8 cellular contexts compared by ENCODE assay signal in the genomic region with DNA sequence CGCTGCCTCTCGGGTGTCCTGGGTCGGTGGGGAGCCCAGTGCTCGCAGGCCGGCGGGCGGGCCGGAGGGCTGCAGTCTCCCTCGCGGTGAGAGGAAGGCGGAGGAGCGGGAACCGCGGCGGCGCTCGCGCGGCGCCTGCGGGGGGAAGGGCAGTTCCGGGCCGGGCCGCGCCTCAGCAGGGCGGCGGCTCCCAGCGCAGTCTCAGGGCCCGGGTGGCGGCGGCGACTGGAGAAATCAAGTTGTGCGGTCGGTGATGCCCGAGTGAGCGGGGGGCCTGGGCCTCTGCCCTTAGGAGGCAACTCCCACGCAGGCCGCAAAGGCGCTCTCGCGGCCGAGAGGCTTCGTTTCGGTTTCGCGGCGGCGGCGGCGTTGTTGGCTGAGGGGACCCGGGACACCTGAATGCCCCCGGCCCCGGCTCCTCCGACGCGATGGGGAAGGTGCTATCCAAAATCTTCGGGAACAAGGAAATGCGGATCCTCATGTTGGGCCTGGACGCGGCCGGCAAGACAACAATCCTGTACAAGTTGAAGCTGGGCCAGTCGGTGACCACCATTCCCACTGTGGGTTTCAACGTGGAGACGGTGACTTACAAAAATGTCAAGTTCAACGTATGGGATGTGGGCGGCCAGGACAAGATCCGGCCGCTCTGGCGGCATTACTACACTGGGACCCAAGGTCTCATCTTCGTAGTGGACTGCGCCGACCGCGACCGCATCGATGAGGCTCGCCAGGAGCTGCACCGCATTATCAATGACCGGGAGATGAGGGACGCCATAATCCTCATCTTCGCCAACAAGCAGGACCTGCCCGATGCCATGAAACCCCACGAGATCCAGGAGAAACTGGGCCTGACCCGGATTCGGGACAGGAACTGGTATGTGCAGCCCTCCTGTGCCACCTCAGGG. TPM values are rescaled to one million over a fixed set of nuclear protein-coding genes. Genes with fewer than 3 reads are reported as not detected.
DNase-seq lines count a peak whose midpoint lies in the region; ATAC-seq, FAIRE-seq and TF ChIP-seq lines count a peak whose summit lies in the region.

No MANE protein-coding gene starts in this region.

- intact Hi-C loops in K562 (cut with micrococcal nuclease): loop anchor here (2.0 kb wide), 2 partner anchors 31 to 107 kb away; no protein-coding TSS in a partner anchor

- no peaks in the 10 kb centered on the region for H3K9me3 ChIP-seq in CD4-positive, CD25-positive, alpha-beta regulatory T cell (ENCODE audit: control insufficient read depth in 2 of 2, low read length in 2 of 2)
- H3K9me3 ChIP-seq in K562 (replicated peaks; ENCODE audit: control insufficient read depth, insufficient read depth, low read depth, low read length): no peaks in the 10 kb centered on the region

- POLR2A ChIA-PET in K562 (lab: Yijun Ruan, JAX): interaction anchor here (0.5 to 1.3 kb wide), 3 partner anchors 11 to 92 kb away, joined by 3 to 4 read pairs (median 3); no protein-coding TSS in a partner anchor

- no peaks in the 10 kb centered on the region for H3K27me3 ChIP-seq in CD4-positive, CD25-positive, alpha-beta regulatory T cell (ENCODE audit: control insufficient read depth, insufficient read depth, low read length)
- H3K27me3 ChIP-seq in K562 (ENCODE audit: control insufficient read depth in 2 of 2, insufficient read depth in 2 of 2, low read length in 2 of 2): no peaks in the 10 kb centered on the region

- no peaks in the 10 kb centered on the region for H3K9me3 Mint-ChIP-seq in CD4-positive, CD25-positive, alpha-beta regulatory T cell

- peaks cover 11% of the 10 kb centered on the region for H3K36me3 ChIP-seq in CD4-positive, CD25-positive, alpha-beta regulatory T cell (ENCODE audit: control insufficient read depth, insufficient read depth, low read length)
- peaks cover 26% of the 10 kb centered on the region for H3K36me3 ChIP-seq in K562 (ENCODE audit: control insufficient read depth, insufficient read depth, low read length)

- under 1% methylated on average over 40 of the region's 85 CpGs for WGBS in K562 (ENCODE audit: insufficient coverage, low coverage, missing lambda C conversion rate)

- peaks cover 12% of the 10 kb centered on the region; the same call in 1 of the 2 replicates for H4K20me1 ChIP-seq in K562 (replicated peaks; ENCODE audit: control insufficient read depth, insufficient read depth, low read length)

- peak overlapping the region; percentile 91 to 99 (median 99) for H3K27ac Mint-ChIP-seq in CD4-positive, CD25-positive, alpha-beta regulatory T cell

- H3K9ac ChIP-seq in K562 (ENCODE audit: insufficient read depth in 1 of 2, low read depth in 2 of 2, low read length in 2 of 2): peak overlapping the region; percentile 87 to 99

- H3K4me3 ChIP-seq in CD4-positive, CD25-positive, alpha-beta regulatory T cell (ENCODE audit: low read depth, low read length): peak overlapping the region; percentile 90
- peak overlapping the region; percentile 75 for H3K4me3 ChIP-seq in K562

- no peak for TF ChIP-seq EP300 in K562 (IDR thresholded peaks at IDR 0.05; ENCODE audit: low read length)

- in situ Hi-C loops in K562 (cut with MboI): no loop called here

- H3K4me1 ChIP-seq in CD4-positive, CD25-positive, alpha-beta regulatory T cell (ENCODE audit: control insufficient read depth, insufficient read depth, low read length, poor library complexity, severe bottlenecking): peaks cover 29% of the 10 kb centered on the region
- H3K4me1 ChIP-seq in K562 (replicated peaks in 1 of 2; ENCODE audit: control insufficient read depth in 2 of 2, insufficient read depth in 2 of 2, low read length in 2 of 2): peaks cover 2 to 9% of the 10 kb centered on the region in 2 experiments; a peak in 4 of 5 replicates

- peaks cover 6% of the 10 kb centered on the region for H3K27me3 Mint-ChIP-seq in CD4-positive, CD25-positive, alpha-beta regulatory T cell

- CTCF ChIA-PET in K562 (lab: Yijun Ruan, JAX; ENCODE audit: low intra/inter-chr PET ratio): no interaction called here

- peak; percentile 57 to 58 for ATAC-seq in CD4-positive, CD25-positive, alpha-beta regulatory T cell (ENCODE audit: low read depth in 2 of 2)
- ATAC-seq in GM19438 (IDR thresholded peaks at IDR 0.05; ENCODE audit: low read depth, unreplicated experiment): peak; percentile 41
- peak; percentile 37 for ATAC-seq in HG03521 (IDR thresholded peaks at IDR 0.05; ENCODE audit: unreplicated experiment)
- ATAC-seq in K562: peak; percentile 71

- peak overlapping the region; percentile 92 for H3K4me2 ChIP-seq in K562 (ENCODE audit: insufficient read depth, low read length)

- peak overlapping the region; percentile 98 for H3K27ac ChIP-seq in CD4-positive, CD25-positive, alpha-beta regulatory T cell (ENCODE audit: insufficient read depth, low read length, poor library complexity, severe bottlenecking)
- peak overlapping the region; percentile 95 for H3K27ac ChIP-seq in K562 (ENCODE audit: extremely low read depth, low read depth, low read length)

- peak; percentile 69 to 84 (median 80) for DNase-seq in CD4-positive, CD25-positive, alpha-beta regulatory T cell
- DNase-seq in T-helper 22 cell (ENCODE audit: low read depth) (peak; percentile 60), K562 (ENCODE audit: extremely low read depth in 1 of 4, low spot score in 3 of 4) (peak; percentile 62 to 74 (median 70)), islet precursor cell (peak; percentile 61), GDM1 (lab: John Stamatoyannopoulos, UW) (no peak)
- peak; percentile 49 to 70 for DNase-seq in stimulated activated CD4-positive, alpha-beta T cell treated with anti-CD3 and anti-CD28 coated beads, Interleukin-1b, Interleukin-23, amount 100 ng/mL, for 4 hours (ENCODE audit: low read depth in 2 of 2)

- H2AFZ ChIP-seq in K562 (ENCODE audit: low read depth, low read length): 0 out of 2 replicates have a peak overlapping the region, but pooled peaks have one; percentile 54

- peak; percentile 61 for FAIRE-seq in K562 (lab: Jason Lieb, UNC)

- H3K79me2 ChIP-seq in K562 (ENCODE audit: control insufficient read depth, insufficient read depth, low read length): peaks cover 65% of the 10 kb centered on the region

- peak overlapping the region; percentile 94 to 100 (median 99) for H3K4me3 Mint-ChIP-seq in CD4-positive, CD25-positive, alpha-beta regulatory T cell

- H3K4me1 Mint-ChIP-seq in CD4-positive, CD25-positive, alpha-beta regulatory T cell: peaks cover 19 to 45% (median 38%) of the 10 kb centered on the region in 4 donors

- H3K9me1 ChIP-seq in K562 (ENCODE audit: control insufficient read depth, insufficient read depth, low read length): no peaks in the 10 kb centered on the region

- BruUV-seq in K562 (replicated peaks; lab: Mats Ljungman, UMichigan): TSS peak; percentile 42

- no peak for TF ChIP-seq CTCF in K562 (IDR thresholded peaks at IDR 0.05 in 2 of 3, conservative IDR thresholded peaks at IDR 0.05 in 1 of 3; ENCODE audit: insufficient read depth in 2 of 3, low read depth in 1 of 3, low read length in 3 of 3)

- TF ChIP-seq POLR2A in K562 (conservative IDR thresholded peaks at IDR 0.05): no peak

- TF ChIP-seq RAD21 in K562 (CRISPR knock-in tag; conservative IDR thresholded peaks at IDR 0.05 in 1 of 2, IDR thresholded peaks at IDR 0.05 in 1 of 2): no peak

- peaks cover 32% of the 10 kb centered on the region for H3K36me3 Mint-ChIP-seq in CD4-positive, CD25-positive, alpha-beta regulatory T cell

TF ChIP-seq in K562, 482 proteins besides CTCF, POLR2A, EP300 and RAD21 (continues in another document):
- TF ChIP-seq SMAD4 (CRISPR knock-in tag; conservative IDR thresholded peaks at IDR 0.05): peak; percentile 61
- peak; percentile 69 for TF ChIP-seq EGR1 (conservative IDR thresholded peaks at IDR 0.05)

RNA-seq across cellular contexts. Expression of a gene that starts 0.7 kb away (rescaled TPM):
- total RNA-seq in CD4-positive, CD25-positive, alpha-beta regulatory T cell: 94.6 TPM
- 100 to 1,000 TPM; 148 to 171 (median 153) TPM for polyA plus RNA-seq in CD4-positive, CD25-positive, alpha-beta regulatory T cell
- total RNA-seq in K562 (2011; cell fraction: chromatin; rRNA removed; ENCODE audit: low replicate concordance): 12.1 and 12.2 TPM in 2 replicates
- 9.1 and 10.3 TPM in 2 replicates for total RNA-seq in K562 (2011; cell fraction: nucleolus; rRNA removed)
- 11.2 and 16.2 TPM in 2 replicates for total RNA-seq in K562 (2011; cell fraction: nucleoplasm; rRNA removed)
- total RNA-seq in K562 (2014; rRNA removed) (24.9 and 29.9 TPM in 2 replicates), K562 (2014; rRNA removed; fragmentation: Illumina TruSeq; extraction: Trizol) (18.5 and 19.2 TPM in 2 replicates), K562 (2015; rRNA removed; fragmentation: Illumina TruSeq; extraction: Trizol) (22.8 and 23.3 TPM in 2 replicates), K562 (2021) (33.6 and 35.2 TPM in 2 replicates)
- polyA plus RNA-seq in K562 (2011; rRNA removed) (14.2 and 16.3 TPM in 2 replicates), K562 (2014; fragmentation: Illumina TruSeq; extraction: Trizol) (25.7 and 28.8 TPM in 2 replicates), K562 (2014; fragmentation: Nextera tagmentation; extraction: Ambion mirVana) (10 to 100 TPM; 15.3 to 32.5 TPM), K562 (2014; rRNA removed) (23.6 and 27.1 TPM in 2 replicates)
- polyA plus RNA-seq in K562 (2011; cell fraction: cytosol; rRNA removed): 9.6 and 14.5 TPM in 2 replicates
- polyA plus RNA-seq in K562 (2011; cell fraction: nucleus; rRNA removed): 11.4 and 14.0 TPM in 2 replicates
- 28.6 and 33.5 TPM in 2 replicates for polyA plus RNA-seq in K562 (2012)
- polyA minus RNA-seq in K562 (2011; rRNA and poly(A)+ RNA removed): 17.7 and 17.9 TPM in 2 replicates
- polyA minus RNA-seq in K562 (2011; cell fraction: cytosol; rRNA and poly(A)+ RNA removed): 11.6 and 12.2 TPM in 2 replicates
- polyA minus RNA-seq in K562 (2011; cell fraction: nucleus; rRNA and poly(A)+ RNA removed): 9.0 and 14.4 TPM in 2 replicates

RNA-seq across cellular contexts. Expression of a gene that starts 41.0 kb away (rescaled TPM):
- 79.6 TPM for total RNA-seq in CD4-positive, CD25-positive, alpha-beta regulatory T cell
- polyA plus RNA-seq in CD4-positive, CD25-positive, alpha-beta regulatory T cell: 10 to 100 TPM; 32.6 to 40.5 (median 36.1) TPM
- 151 and 436 TPM in 2 replicates for total RNA-seq in K562 (2011; cell fraction: chromatin; rRNA removed; ENCODE audit: low replicate concordance)
- 66.5 and 78.6 TPM in 2 replicates for total RNA-seq in K562 (2011; cell fraction: nucleolus; rRNA removed)
- total RNA-seq in K562 (2011; cell fraction: nucleoplasm; rRNA removed): 121 and 142 TPM in 2 replicates
- total RNA-seq in K562 (2014; rRNA removed): 58.6 and 59.6 TPM in 2 replicates
- 82.4 and 89.9 TPM in 2 replicates for total RNA-seq in K562 (2014; rRNA removed; fragmentation: Illumina TruSeq; extraction: Trizol)
- 94.4 and 104 TPM in 2 replicates for total RNA-seq in K562 (2015; rRNA removed; fragmentation: Illumina TruSeq; extraction: Trizol)
- 60.6 and 61.0 TPM in 2 replicates for total RNA-seq in K562 (2021)
- polyA plus RNA-seq in K562 (2011; rRNA removed): 50.5 and 59.2 TPM in 2 replicates
- polyA plus RNA-seq in K562 (2011; cell fraction: cytosol; rRNA removed): 4.7 and 12.4 TPM in 2 replicates
- polyA plus RNA-seq in K562 (2011; cell fraction: nucleus; rRNA removed): 55.0 and 74.9 TPM in 2 replicates
- 29.6 and 43.1 TPM in 2 replicates for polyA plus RNA-seq in K562 (2012)
- polyA plus RNA-seq in K562 (2014; fragmentation: Illumina TruSeq; extraction: Trizol): 65.1 and 89.1 TPM in 2 replicates
- polyA plus RNA-seq in K562 (2014; fragmentation: Nextera tagmentation; extraction: Ambion mirVana): 10 to 100 TPM; 38.8 to 73.2 TPM
- polyA plus RNA-seq in K562 (2014; rRNA removed): 55.9 and 60.0 TPM in 2 replicates
- 140 and 166 TPM in 2 replicates for polyA minus RNA-seq in K562 (2011; rRNA and poly(A)+ RNA removed)
- polyA minus RNA-seq in K562 (2011; cell fraction: cytosol; rRNA and poly(A)+ RNA removed): 26.8 and 51.8 TPM in 2 replicates
- polyA minus RNA-seq in K562 (2011; cell fraction: nucleus; rRNA and poly(A)+ RNA removed): 80.1 and 150 TPM in 2 replicates
